In genomic region chr2:49813208-49813607, GRCh38 we compare ENCODE assay signal across 24 cellular contexts.
DNase-seq lines count a peak whose midpoint lies in the region; ATAC-seq and TF ChIP-seq lines count a peak whose summit lies in the region.
"Had no signal": no experiment of that assay in that cellular context is flagged by ENCODE, and none has a peak within 500 bp of the region (broad histone marks: within the 10 kb centered on the region; RNA-seq: fewer than 3 reads in every experiment).

No MANE protein-coding gene starts in this region.

- no peak for TF ChIP-seq POLR2A in esophagus muscularis mucosa (IDR thresholded peaks at IDR 0.05; ENCODE audit: low read depth)

- intact Hi-C loops in cardiac septum (cut with DNase I): loop anchor here (2.0 kb wide), 1 partner anchor 20 kb away; no protein-coding TSS in a partner anchor
- intact Hi-C loops in esophagus muscularis mucosa (cut with DNase I): no loop called here
- intact Hi-C loops in left ventricle myocardium inferior (cut with micrococcal nuclease): no loop called here

- H3K4me1 ChIP-seq in cardiac muscle cell (ENCODE audit: low read depth): peaks cover 41% of the 10 kb centered on the region
- H3K4me1 ChIP-seq in esophagus muscularis mucosa: peaks cover 13 to 38% (median 33%) of the 10 kb centered on the region in 4 donors
- H3K4me1 ChIP-seq in left ventricle myocardium inferior: peaks cover 32% of the 10 kb centered on the region
- H3K4me1 ChIP-seq: A549, BE2C had no signal

- H3K27me3 ChIP-seq in cardiac muscle cell (no peaks in the 10 kb centered on the region), esophagus muscularis mucosa (no peaks in the 10 kb centered on the region), left ventricle myocardium inferior (ENCODE audit: low read depth) (no peaks in the 10 kb centered on the region)
- H3K27me3 ChIP-seq: BE2C; BLaER1 treated with 17β-estradiol and CSF1 and Interleukin-3, amounts not matched to agents 10 nM and 100 nM had no signal

- 52% methylated on average over 1 of the region's 1 CpG for WGBS in esophagus muscularis mucosa

- H3K9me3 ChIP-seq in cardiac muscle cell (ENCODE audit: low read depth): no peaks in the 10 kb centered on the region
- H3K9me3 ChIP-seq in esophagus muscularis mucosa: no peaks in the 10 kb centered on the region
- H3K9me3 ChIP-seq in left ventricle myocardium inferior (replicated peaks): no peaks in the 10 kb centered on the region
- H3K9me3 ChIP-seq: A549; BE2C; BLaER1 treated with 17β-estradiol and CSF1 and Interleukin-3, amounts not matched to agents 10 nM and 100 nM had no signal

- H3K27ac Mint-ChIP-seq in mesothelial cell of epicardium: peak overlapping the region; percentile 75
- H3K27ac Mint-ChIP-seq in progenitor cell of endocrine pancreas: no peak overlapping the region
- no peak overlapping the region for H3K27ac Mint-ChIP-seq in activated T-helper 17 cell treated with anti-CD3 and anti-CD28 coated beads, Interleukin-2, amount 50 U/mL, for 72 hours
- H3K27ac Mint-ChIP-seq: CD14-positive monocyte; CD4-positive, alpha-beta T cell; CD8-positive, alpha-beta memory T cell had no signal

- H3K4me1 Mint-ChIP-seq in mesothelial cell of epicardium (peaks cover 41% of the 10 kb centered on the region), progenitor cell of endocrine pancreas (ENCODE audit: low read depth) (peaks cover 12% of the 10 kb centered on the region)
- no peaks in the 10 kb centered on the region for H3K4me1 Mint-ChIP-seq in activated T-helper 17 cell treated with anti-CD3 and anti-CD28 coated beads, Interleukin-2, amount 50 U/mL, for 72 hours
- H3K4me1 Mint-ChIP-seq: CD14-positive monocyte; CD8-positive, alpha-beta memory T cell had no signal

- H3K36me3 ChIP-seq in cardiac muscle cell: no peaks in the 10 kb centered on the region
- H3K36me3 ChIP-seq in esophagus muscularis mucosa: no peaks in the 10 kb centered on the region
- H3K36me3 ChIP-seq in left ventricle myocardium inferior: no peaks in the 10 kb centered on the region
- H3K36me3 ChIP-seq: BE2C; BLaER1 treated with 17β-estradiol and CSF1 and Interleukin-3, amounts not matched to agents 10 nM and 100 nM had no signal

- H3K9me3 Mint-ChIP-seq in mesothelial cell of epicardium (peaks cover 4% of the 10 kb centered on the region), progenitor cell of endocrine pancreas (ENCODE audit: low read depth) (no peaks in the 10 kb centered on the region)
- H3K9me3 Mint-ChIP-seq in activated T-helper 17 cell treated with anti-CD3 and anti-CD28 coated beads, Interleukin-2, amount 50 U/mL, for 72 hours: no peaks in the 10 kb centered on the region
- H3K9me3 Mint-ChIP-seq: CD4-positive, alpha-beta T cell had no signal

- TF ChIP-seq CTCF in cardiac muscle cell (IDR thresholded peaks at IDR 0.05; ENCODE audit: low read depth, low read length) (no peak), esophagus muscularis mucosa (IDR thresholded peaks at IDR 0.05) (no peak), left ventricle myocardium inferior (IDR thresholded peaks at IDR 0.05; ENCODE audit: borderline replicate concordance) (no peak), mesothelial cell of epicardium (IDR thresholded peaks at IDR 0.05; ENCODE audit: unreplicated experiment) (no peak), progenitor cell of endocrine pancreas (IDR thresholded peaks at IDR 0.05; ENCODE audit: unreplicated experiment) (no peak)

- H3K27me3 Mint-ChIP-seq in mesothelial cell of epicardium (ENCODE audit: low read depth) (no peaks in the 10 kb centered on the region), progenitor cell of endocrine pancreas (no peaks in the 10 kb centered on the region)
- no peaks in the 10 kb centered on the region for H3K27me3 Mint-ChIP-seq in activated T-helper 17 cell treated with anti-CD3 and anti-CD28 coated beads, Interleukin-2, amount 50 U/mL, for 72 hours
- H3K27me3 Mint-ChIP-seq: CD4-positive, alpha-beta T cell; CD8-positive, alpha-beta memory T cell had no signal

- no peak overlapping the region for H3K4me3 ChIP-seq in cardiac muscle cell
- H3K4me3 ChIP-seq in esophagus muscularis mucosa: no peak overlapping the region
- no peak overlapping the region for H3K4me3 ChIP-seq in left ventricle myocardium inferior
- H3K4me3 ChIP-seq: A549; BLaER1 treated with 17β-estradiol and CSF1 and Interleukin-3, amounts not matched to agents 10 nM and 100 nM; GM12878; GM23248 had no signal

- no peak for TF ChIP-seq EP300 in esophagus muscularis mucosa (IDR thresholded peaks at IDR 0.05)

- DNase-seq in cardiac muscle cell (ENCODE audit: low read depth in 1 of 2, low spot score in 1 of 2) (no peak), cardiac septum (ENCODE audit: low spot score) (no peak), esophagus muscularis mucosa (ENCODE audit: extremely low spot score) (no peak), left ventricle myocardium inferior (no peak), mesothelial cell of epicardium (ENCODE audit: low spot score in 2 of 2, unreplicated experiment in 2 of 2) (no peak), progenitor cell of endocrine pancreas (ENCODE audit: low spot score, unreplicated experiment) (no peak), NCI-H1048 (lab: John Stamatoyannopoulos, UW) (no peak)
- DNase-seq: 8988T; ACHN; AML-193; BE2C; CD4-positive, alpha-beta T cell; CD8-positive, alpha-beta memory T cell; DMS 273 treated with DMSO at 0.1 percent for 48 hours; DMS79; EL; GDM1; GM23248; HCEC 1CT had no signal

- no peaks in the 10 kb centered on the region for H3K36me3 Mint-ChIP-seq in mesothelial cell of epicardium
- no peaks in the 10 kb centered on the region for H3K36me3 Mint-ChIP-seq in progenitor cell of endocrine pancreas (ENCODE audit: insufficient read depth)
- no peaks in the 10 kb centered on the region for H3K36me3 Mint-ChIP-seq in activated T-helper 17 cell treated with anti-CD3 and anti-CD28 coated beads, Interleukin-2, amount 50 U/mL, for 72 hours (ENCODE audit: low read depth)
- H3K36me3 Mint-ChIP-seq: CD14-positive monocyte; CD8-positive, alpha-beta memory T cell had no signal

- no peak for ATAC-seq in activated T-helper 17 cell treated with anti-CD3 and anti-CD28 coated beads, Interleukin-2, amount 50 U/mL, for 72 hours (replicated peaks)
- ATAC-seq: A549, GM12878 had no signal

- peak overlapping the region; percentile 96 for H3K27ac ChIP-seq in cardiac muscle cell
- peak overlapping the region in 3 of 4 donors; percentile 8 to 68 (median 55) for H3K27ac ChIP-seq in esophagus muscularis mucosa (replicated peaks in 1 of 4)
- H3K27ac ChIP-seq in left ventricle myocardium inferior (replicated peaks): peak overlapping the region; percentile 80
- H3K27ac ChIP-seq: A549; BLaER1 treated with 17β-estradiol and CSF1 and Interleukin-3, amounts not matched to agents 10 nM and 100 nM; GM23248 had no signal

- H3K4me3 Mint-ChIP-seq in mesothelial cell of epicardium (no peak overlapping the region), progenitor cell of endocrine pancreas (ENCODE audit: low read depth) (no peak overlapping the region)
- H3K4me3 Mint-ChIP-seq in activated T-helper 17 cell treated with anti-CD3 and anti-CD28 coated beads, Interleukin-2, amount 50 U/mL, for 72 hours: no peak overlapping the region
- H3K4me3 Mint-ChIP-seq: CD14-positive monocyte; CD4-positive, alpha-beta T cell; CD8-positive, alpha-beta memory T cell had no signal
